Comparison of ENCODE assay signal across 9 cellular contexts in the genomic region with DNA sequence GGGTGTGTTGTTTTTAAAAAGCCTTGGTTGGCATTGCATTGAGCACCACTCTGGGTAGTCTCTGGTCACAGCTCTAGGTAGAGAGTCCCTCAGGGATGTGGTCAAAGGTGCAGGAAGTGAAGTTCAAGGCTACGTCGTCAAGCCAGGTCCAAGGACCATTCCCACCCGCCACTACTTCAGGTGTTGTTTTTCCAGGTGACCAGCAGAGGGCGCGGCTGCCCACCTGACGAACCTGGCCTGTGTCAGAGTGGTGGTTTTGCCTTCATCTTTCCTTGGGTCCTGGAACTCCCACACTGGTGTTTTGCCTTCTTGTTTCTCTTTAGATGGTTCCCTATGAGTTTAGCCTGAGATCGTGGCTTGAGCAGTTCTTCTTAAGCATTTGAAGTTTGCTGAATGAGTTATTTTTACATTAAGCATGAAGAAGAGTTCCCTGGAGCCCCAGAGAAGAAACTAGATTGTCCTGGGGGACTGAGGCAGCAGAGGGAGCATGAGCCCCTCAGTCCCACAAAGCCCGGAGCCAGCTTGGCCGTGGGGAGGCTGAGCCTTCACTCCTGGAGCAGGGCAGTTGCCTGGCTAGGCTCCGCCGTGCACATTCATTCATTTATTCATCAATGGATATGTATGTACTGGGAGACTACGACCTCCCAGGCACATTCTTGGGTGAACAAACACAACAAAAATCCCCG. TPM values are rescaled to one million over a fixed set of nuclear protein-coding genes. Genes with fewer than 3 reads are reported as not detected.
A peak's percentile ranks its signal among the peaks of the same experiment; 100 is the strongest.
DNase-seq lines count a peak whose midpoint lies in the region; ATAC-seq and TF ChIP-seq lines count a peak whose summit lies in the region.
"Had no signal": no experiment of that assay in that cellular context is flagged by ENCODE, and none has a peak within 500 bp of the region (broad histone marks: within the 10 kb centered on the region; RNA-seq: fewer than 3 reads in every experiment).

No MANE protein-coding gene starts in this region.

- no peak overlapping the region for H3K27ac ChIP-seq in OCI-LY3 (ENCODE audit: low read length)
- no peak overlapping the region for H3K27ac ChIP-seq in left lung
- H3K27ac ChIP-seq in testis: no peak overlapping the region

- H3K4me3 Mint-ChIP-seq in brain: no peak overlapping the region
- H3K4me3 Mint-ChIP-seq: activated naive CD8-positive, alpha-beta T cell had no signal

- no peak overlapping the region for H3K4me2 ChIP-seq in OCI-LY3 (ENCODE audit: low read length)

- H3K27ac Mint-ChIP-seq in brain: peak overlapping the region in 1 of 5 experiments; percentile 2
- H3K27ac Mint-ChIP-seq: activated naive CD8-positive, alpha-beta T cell had no signal

- H3K36me3 ChIP-seq in OCI-LY3 (replicated peaks; ENCODE audit: low read depth, low read length) (no peaks in the 10 kb centered on the region), left lung (no peaks in the 10 kb centered on the region), testis (ENCODE audit: low read depth, missing control alignments) (no peaks in the 10 kb centered on the region)

- no peaks in the 10 kb centered on the region for H3K9me3 Mint-ChIP-seq in brain

- H3K79me2 ChIP-seq in OCI-LY3 (ENCODE audit: low read length): no peaks in the 10 kb centered on the region

- no peak for TF ChIP-seq POLR2A in testis (IDR thresholded peaks at IDR 0.05)

- 42 to 51% methylated on average over 11 to 13 of the region's 13 CpGs for WGBS in testis, 2 donors

- H3K4me3 ChIP-seq in OCI-LY3 (ENCODE audit: low read length) (no peak overlapping the region), left lung (no peak overlapping the region), testis (no peak overlapping the region)

- H3K4me1 ChIP-seq in OCI-LY3 (ENCODE audit: low read length) (no peaks in the 10 kb centered on the region), left lung (no peaks in the 10 kb centered on the region), testis (no peaks in the 10 kb centered on the region)

- peaks cover 68% of the 10 kb centered on the region for H3K27me3 Mint-ChIP-seq in brain

- H3K4me1 Mint-ChIP-seq in brain: peaks cover 5% of the 10 kb centered on the region

- no peak overlapping the region for H2AFZ ChIP-seq in OCI-LY3 (ENCODE audit: low read depth, low read length)

- no peaks in the 10 kb centered on the region for H3K36me3 Mint-ChIP-seq in brain
- H3K36me3 Mint-ChIP-seq: activated naive CD8-positive, alpha-beta T cell had no signal

- H3K27me3 ChIP-seq in OCI-LY3 (ENCODE audit: low read depth, low read length): peaks cover 57% of the 10 kb centered on the region
- H3K27me3 ChIP-seq in left lung: peaks cover 12 to 79% of the 10 kb centered on the region in 2 donors
- no peaks in the 10 kb centered on the region for H3K27me3 ChIP-seq in testis

- TF ChIP-seq CTCF in OCI-LY3 (IDR thresholded peaks at IDR 0.05; ENCODE audit: low read depth, low read length) (peak; percentile 98), brain (conservative IDR thresholded peaks at IDR 0.05) (peak; percentile 94 to 96), left lung (IDR thresholded peaks at IDR 0.05) (peak; percentile 54 to 63), testis (IDR thresholded peaks at IDR 0.05) (peak; percentile 49 to 69 (median 55))

- no peaks in the 10 kb centered on the region for H3K9me3 ChIP-seq in OCI-LY3 (ENCODE audit: insufficient read depth, low read length)
- H3K9me3 ChIP-seq in left lung: no peaks in the 10 kb centered on the region
- H3K9me3 ChIP-seq in testis: no peaks in the 10 kb centered on the region

- DNase-seq in NCI-H1436 (lab: John Stamatoyannopoulos, UW) (peak; percentile 1), NCI-H1436 treated with DMSO at 0.1 percent for 48 hours (lab: John Stamatoyannopoulos, UW) (no peak), left lung (no peak), testis (peak; percentile 40)
- DNase-seq in central memory CD4-positive, alpha-beta T cell: no peak

- H4K20me1 ChIP-seq in OCI-LY3 (ENCODE audit: insufficient read depth, low read length): no peaks in the 10 kb centered on the region

- ATAC-seq in HG03342 (IDR thresholded peaks at IDR 0.05; ENCODE audit: unreplicated experiment) (peak; percentile 64), left lung (peak; percentile 75)

- H3K9ac ChIP-seq in OCI-LY3 (ENCODE audit: low read length): no peak overlapping the region

- intact Hi-C loops in left lung (cut with DNase I): no loop called here
- intact Hi-C loops in testis (cut with DNase I; ENCODE audit: low total_unique reads): no loop called here

RNA-seq across cellular contexts. Expression of gene PHACTR3, which starts 5.6 kb away (rescaled TPM):
- polyA plus RNA-seq in brain (ENCODE audit: insufficient read depth, low read depth, low replicate concordance) (28.5 TPM), testis (ENCODE audit: insufficient read depth, low read depth, low replicate concordance) (1.1 TPM)
- total RNA-seq in left lung (10 to 100 TPM in 1 of 2 donors, 1 to 10 TPM in 1; 4.1 to 14.5 TPM), testis (1 to 10 TPM in 1 of 2 donors, under 1 TPM in 1; 0.94 to 1.2 TPM)

Comparison
In these comparisons a context has a peak if more than half of its experiments do, and no peak if none do; other contexts are left out.
1. DNase-seq: peak in NCI-H1436 (single experiment) and testis (single experiment); none in NCI-H1436 treated with DMSO at 0.1 percent for 48 hours (single experiment), left lung (0 of 2) and central memory CD4-positive, alpha-beta T cell (single experiment).
2. Peak in every context shown above with its lines, with median percentiles within 50 percentile points of each other: CTCF ChIP-seq.